27 cellular contexts compared by ENCODE assay signal in genomic region chr1:24427469-24427862, GRCh38. TPM values are rescaled to one million over a fixed set of nuclear protein-coding genes. Genes with fewer than 3 reads are reported as not detected.
DNase-seq lines count a peak whose midpoint lies in the region; ATAC-seq and TF ChIP-seq lines count a peak whose summit lies in the region.
"Had no signal": no experiment of that assay in that cellular context is flagged by ENCODE, and none has a peak within 500 bp of the region (broad histone marks: within the 10 kb centered on the region; RNA-seq: fewer than 3 reads in every experiment).

No MANE protein-coding gene starts in this region.

- no peak overlapping the region for H3K27ac ChIP-seq in gastroesophageal sphincter
- H3K27ac ChIP-seq: epithelial cell of prostate, hepatocyte, PC-9, upper lobe of right lung had no signal

- no peaks in the 10 kb centered on the region for H3K9me3 Mint-ChIP-seq in activated CD8-positive, alpha-beta memory T cell treated with anti-CD3 and anti-CD28 coated beads, Interleukin-2, amount 10 ng/mL, durations not matched to agents 7 days and 5 days (ENCODE audit: low read depth)
- H3K9me3 Mint-ChIP-seq in mesothelial cell of epicardium = no peaks in the 10 kb centered on the region
- H3K9me3 Mint-ChIP-seq: activated naive CD8-positive, alpha-beta T cell treated with anti-CD3 and anti-CD28 coated beads, Interleukin-2, amount 50 U/mL, for 24 hours; natural killer cell; WTC11 had no signal

- H3K27ac Mint-ChIP-seq in activated CD8-positive, alpha-beta memory T cell treated with anti-CD3 and anti-CD28 coated beads, Interleukin-2, amount 10 ng/mL, durations not matched to agents 7 days and 5 days = no peak overlapping the region
- H3K27ac Mint-ChIP-seq in mesothelial cell of epicardium = peak overlapping the region; percentile 41
- H3K27ac Mint-ChIP-seq: activated naive CD8-positive, alpha-beta T cell treated with anti-CD3 and anti-CD28 coated beads, Interleukin-2, amount 50 U/mL, for 24 hours; B cell; natural killer cell; WTC11 had no signal

- CTCF ChIA-PET in activated CD8-positive, alpha-beta memory T cell treated with anti-CD3 and anti-CD28 coated beads, Interleukin-2, amount 10 ng/mL, durations not matched to agents 7 days and 5 days (lab: Charles Lee) = no interaction called here

- WGBS in gastroesophageal sphincter (ENCODE audit: low coverage in 1 of 2), 2 donors = 78 to 88% methylated on average over 1 of the region's 1 CpG

- TF ChIP-seq CTCF in mesothelial cell of epicardium (IDR thresholded peaks at IDR 0.05; ENCODE audit: unreplicated experiment) (no peak), gastroesophageal sphincter (IDR thresholded peaks at IDR 0.05) (no peak)

- ATAC-seq in activated CD8-positive, alpha-beta memory T cell treated with anti-CD3 and anti-CD28 coated beads, Interleukin-2, amount 10 ng/mL, durations not matched to agents 7 days and 5 days = no peak
- ATAC-seq in gastroesophageal sphincter (no peak), esophagus mucosa (no peak)
- ATAC-seq: activated naive CD8-positive, alpha-beta T cell treated with anti-CD3 and anti-CD28 coated beads, Interleukin-2, amount 50 U/mL, for 24 hours; natural killer cell; upper lobe of right lung; WTC11 had no signal

- H3K4me1 ChIP-seq in gastroesophageal sphincter = no peaks in the 10 kb centered on the region
- H3K4me1 ChIP-seq: upper lobe of right lung had no signal

- peak; percentile 0 for DNase-seq in activated CD8-positive, alpha-beta memory T cell treated with anti-CD3 and anti-CD28 coated beads, Interleukin-2, amount 10 ng/mL, durations not matched to agents 7 days and 5 days
- no peak for DNase-seq in activated CD8-positive, alpha-beta memory T cell treated with anti-CD3 and anti-CD28 coated beads, Interleukin-2, amount 50 U/mL, for 48 hours
- DNase-seq in NCI-H187 treated with DMSO at 0.1 percent for 48 hours (lab: John Stamatoyannopoulos, UW) (peak; percentile 22), NCI-H524 treated with DMSO at 0.1 percent for 48 hours (lab: John Stamatoyannopoulos, UW) (peak; percentile 74), mesothelial cell of epicardium (ENCODE audit: low spot score in 2 of 2, unreplicated experiment in 2 of 2) (no peak), KG1 (lab: John Stamatoyannopoulos, UW) (no peak)
- DNase-seq: activated CD4-positive, alpha-beta T cell treated with anti-CD3 and anti-CD28 coated beads, Interleukin-2, amount 50 U/mL, for 48 hours; activated effector memory CD4-positive, alpha-beta T cell treated with anti-CD3 and anti-CD28 coated beads, Interleukin-2, amount 50 U/mL, for 16 hours; activated naive CD8-positive, alpha-beta T cell treated with anti-CD3 and anti-CD28 coated beads, Interleukin-2, amount 50 U/mL, for 24 hours; DMS53; effector CD4-positive, alpha-beta T cell; GF-D8; GOT3; KBM-7; MV-4-11; natural killer cell; PC-9; SHP77 treated with DMSO at 0.1 percent for 48 hours; SW 1271; upper lobe of right lung had no signal

- no peaks in the 10 kb centered on the region for H3K27me3 Mint-ChIP-seq in activated CD8-positive, alpha-beta memory T cell treated with anti-CD3 and anti-CD28 coated beads, Interleukin-2, amount 10 ng/mL, durations not matched to agents 7 days and 5 days
- no peaks in the 10 kb centered on the region for H3K27me3 Mint-ChIP-seq in mesothelial cell of epicardium (ENCODE audit: low read depth)
- H3K27me3 Mint-ChIP-seq: activated naive CD8-positive, alpha-beta T cell treated with anti-CD3 and anti-CD28 coated beads, Interleukin-2, amount 50 U/mL, for 24 hours; B cell had no signal

- peaks cover 2% of the 10 kb centered on the region for H3K4me1 Mint-ChIP-seq in activated CD8-positive, alpha-beta memory T cell treated with anti-CD3 and anti-CD28 coated beads, Interleukin-2, amount 10 ng/mL, durations not matched to agents 7 days and 5 days
- H3K4me1 Mint-ChIP-seq in mesothelial cell of epicardium = peaks cover 2% of the 10 kb centered on the region

- no peaks in the 10 kb centered on the region for H3K9me3 ChIP-seq in gastroesophageal sphincter
- H3K9me3 ChIP-seq: upper lobe of right lung had no signal

- H3K4me3 Mint-ChIP-seq in activated CD8-positive, alpha-beta memory T cell treated with anti-CD3 and anti-CD28 coated beads, Interleukin-2, amount 10 ng/mL, durations not matched to agents 7 days and 5 days = no peak overlapping the region
- H3K4me3 Mint-ChIP-seq in mesothelial cell of epicardium = no peak overlapping the region
- H3K4me3 Mint-ChIP-seq: activated naive CD8-positive, alpha-beta T cell treated with anti-CD3 and anti-CD28 coated beads, Interleukin-2, amount 50 U/mL, for 24 hours; B cell; natural killer cell; WTC11 had no signal

- peaks cover 0 to 9% of the 10 kb centered on the region in 2 donors for H3K36me3 ChIP-seq in gastroesophageal sphincter

- TF ChIP-seq EP300 in gastroesophageal sphincter (IDR thresholded peaks at IDR 0.05) = no peak

- peaks cover 23% of the 10 kb centered on the region for H3K36me3 Mint-ChIP-seq in activated CD8-positive, alpha-beta memory T cell treated with anti-CD3 and anti-CD28 coated beads, Interleukin-2, amount 10 ng/mL, durations not matched to agents 7 days and 5 days
- peaks cover 10% of the 10 kb centered on the region for H3K36me3 Mint-ChIP-seq in mesothelial cell of epicardium
- H3K36me3 Mint-ChIP-seq: WTC11 had no signal

- no peaks in the 10 kb centered on the region for H3K27me3 ChIP-seq in gastroesophageal sphincter
- H3K27me3 ChIP-seq: hepatocyte, upper lobe of right lung had no signal

- H3K4me3 ChIP-seq in gastroesophageal sphincter = no peak overlapping the region
- H3K4me3 ChIP-seq: hepatocyte, PC-9, smooth muscle cell, upper lobe of right lung had no signal

- TF ChIP-seq POLR2A in gastroesophageal sphincter (IDR thresholded peaks at IDR 0.05) = no peak

RNA-seq across cellular contexts. Expression of gene NIPAL3, which starts 11.9 kb away (rescaled TPM):
- 10 to 100 TPM; 35.4 to 44.2 TPM for total RNA-seq in activated CD8-positive, alpha-beta memory T cell treated with anti-CD3 and anti-CD28 coated beads, Interleukin-2, amount 10 ng/mL, durations not matched to agents 7 days and 5 days
- total RNA-seq in mesothelial cell of epicardium (19.3 to 21.3 TPM (median 20.6 TPM) in 3 replicates), gastroesophageal sphincter (10 to 100 TPM; 22.3 to 45.7 (median 35.6) TPM), esophagus mucosa (21.3 TPM)

RNA-seq across cellular contexts. Expression of gene STPG1, which starts 13.9 kb away (rescaled TPM):
- 1 to 10 TPM; 5.6 to 9.2 TPM for total RNA-seq in activated CD8-positive, alpha-beta memory T cell treated with anti-CD3 and anti-CD28 coated beads, Interleukin-2, amount 10 ng/mL, durations not matched to agents 7 days and 5 days
- total RNA-seq in mesothelial cell of epicardium (8.8 to 9.4 TPM (median 8.8 TPM) in 3 replicates), gastroesophageal sphincter (1 to 10 TPM; 2.2 to 7.6 (median 6.1) TPM), esophagus mucosa (8.0 TPM)

Comparison
In these comparisons a context has a peak if more than half of its experiments do, and no peak if none do; other contexts are left out.
1. DNase-seq: peak in activated CD8-positive, alpha-beta memory T cell treated with anti-CD3 and anti-CD28 coated beads, Interleukin-2, amount 10 ng/mL, durations not matched to agents 7 days and 5 days (single experiment), NCI-H187 treated with DMSO at 0.1 percent for 48 hours (single experiment) and NCI-H524 treated with DMSO at 0.1 percent for 48 hours (single experiment); none in activated CD8-positive, alpha-beta memory T cell treated with anti-CD3 and anti-CD28 coated beads, Interleukin-2, amount 50 U/mL, for 48 hours (single experiment), mesothelial cell of epicardium (0 of 2) and KG1 (single experiment).